8 cellular contexts compared by ENCODE assay signal in the genomic region with DNA sequence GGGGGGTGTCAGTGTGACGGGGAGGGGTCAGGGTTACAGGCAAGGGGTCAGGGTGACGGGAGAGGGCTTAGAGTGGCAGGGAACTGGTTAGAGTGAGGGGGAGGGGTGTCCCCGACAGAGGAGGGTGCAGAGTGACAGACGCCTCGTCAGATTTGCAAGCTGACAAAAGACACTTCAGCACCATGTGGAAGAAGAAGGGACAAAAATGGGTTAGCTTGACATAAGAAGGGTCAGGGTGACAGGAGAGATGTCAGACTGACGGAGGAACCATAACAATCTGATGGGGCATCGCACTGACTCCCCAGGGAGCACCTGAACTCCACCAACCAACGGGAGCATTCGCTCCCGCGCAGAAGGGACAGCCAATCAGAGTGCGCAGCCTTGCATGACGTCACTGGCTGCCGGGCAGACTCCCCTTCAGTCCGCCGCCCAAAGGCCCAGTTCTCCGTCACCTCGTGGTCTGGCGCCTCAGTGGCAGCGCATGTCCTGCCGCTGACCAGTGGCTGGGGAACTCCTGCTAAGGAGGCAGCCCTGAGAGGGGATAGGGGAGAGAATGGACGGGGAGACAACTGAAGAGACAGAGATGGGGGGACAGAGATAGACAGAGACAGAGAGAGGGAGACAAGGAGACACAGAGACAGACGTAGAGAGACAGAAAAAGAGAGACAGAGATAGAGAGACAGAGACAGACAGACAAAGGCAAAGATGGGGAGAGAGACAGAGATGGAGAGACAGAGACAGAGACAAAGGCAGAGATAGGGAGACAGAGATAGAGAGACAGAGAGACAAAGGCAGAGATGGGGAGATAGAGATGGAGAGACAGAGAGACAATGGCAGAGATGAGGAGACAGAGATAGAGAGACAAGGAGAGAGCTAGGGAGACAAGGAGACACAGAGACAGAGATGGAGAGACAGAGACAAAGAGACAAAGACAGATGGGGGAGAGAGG. TPM values are rescaled to one million over a fixed set of nuclear protein-coding genes. Genes with fewer than 3 reads are reported as not detected.
DNase-seq lines count a peak whose midpoint lies in the region; ATAC-seq, FAIRE-seq and TF ChIP-seq lines count a peak whose summit lies in the region.
"Had no signal": no experiment of that assay in that cellular context is flagged by ENCODE, and none has a peak within 500 bp of the region (broad histone marks: within the 10 kb centered on the region; RNA-seq: fewer than 3 reads in every experiment).

No MANE protein-coding gene starts in this region.

- no peak for TF ChIP-seq EP300 in ovary (IDR thresholded peaks at IDR 0.05)

- H3K4me3 ChIP-seq in foreskin fibroblast (ENCODE audit: low read depth in 1 of 2, low read length in 2 of 2) (no peak overlapping the region), ovary (no peak overlapping the region), thyroid gland (replicated peaks in 1 of 3) (no peak overlapping the region)

- no peaks in the 10 kb centered on the region for H3K9me3 ChIP-seq in ovary
- H3K9me3 ChIP-seq in thyroid gland, result no peaks in the 10 kb centered on the region

- DNase-seq in GM18507 (ENCODE audit: extremely low spot score, insufficient read length, low read depth) (peak; percentile 96), RPMI8226 (peak; percentile 85), activated T-helper 1 cell treated with Interleukin-2 at 50 U/mL for 16 hours (ENCODE audit: low read depth) (peak; percentile 49), foreskin fibroblast (peak; percentile 43 to 82), ovary (peak; percentile 19 to 74 (median 52)), thyroid gland (peak; percentile 67 to 69)

- FAIRE-seq in GM18507 (lab: Jason Lieb, UNC), result peak; percentile 92
- FAIRE-seq: endometrium had no signal

- no peak overlapping the region for H3K27ac ChIP-seq in ovary
- H3K27ac ChIP-seq in thyroid gland, result no peak overlapping the region

- no peaks in the 10 kb centered on the region for H3K27me3 ChIP-seq in ovary
- no peaks in the 10 kb centered on the region for H3K27me3 ChIP-seq in thyroid gland

- 11 to 14% (median 13%) methylated on average over 23 of the region's 23 CpGs for WGBS in ovary, 3 donors
- 15 to 18% methylated on average over 23 of the region's 23 CpGs for WGBS in thyroid gland, 2 donors

- TF ChIP-seq CTCF in foreskin fibroblast (IDR thresholded peaks at IDR 0.05; ENCODE audit: low read depth, low read length) (no peak), ovary (IDR thresholded peaks at IDR 0.05) (no peak), thyroid gland (IDR thresholded peaks at IDR 0.05) (no peak)

- H3K4me1 ChIP-seq in ovary (ENCODE audit: insufficient read depth), result no peaks in the 10 kb centered on the region
- H3K4me1 ChIP-seq in thyroid gland, result no peaks in the 10 kb centered on the region

- ATAC-seq in HG03432 (IDR thresholded peaks at IDR 0.05; ENCODE audit: unreplicated experiment), result peak; percentile 78

- intact Hi-C loops in ovary (cut with DNase I), result no loop called here
- intact Hi-C loops in thyroid gland (cut with DNase I), result no loop called here

- TF ChIP-seq POLR2A in ovary (IDR thresholded peaks at IDR 0.05) (no peak), thyroid gland (IDR thresholded peaks at IDR 0.05) (no peak)

- no peaks in the 10 kb centered on the region for H3K36me3 ChIP-seq in ovary
- H3K36me3 ChIP-seq in thyroid gland, result no peaks in the 10 kb centered on the region

RNA-seq across cellular contexts. Expression of a gene that starts 30.2 kb away (rescaled TPM):
- total RNA-seq in ovary, result 10 to 100 TPM in 1 of 7 donors, 1 to 10 TPM in 3, not detected in 3; 1.1 to 12.6 (median 2.1) TPM
- polyA plus RNA-seq in ovary, result not detected
- total RNA-seq in thyroid gland, result 1 to 10 TPM in 1 of 4 donors, not detected in 3; 1.7 TPM

RNA-seq across cellular contexts. Expression of a gene that starts 39.8 kb away (rescaled TPM):
- total RNA-seq in ovary, result under 1 TPM in 1 of 7 donors, not detected in 6; 0.08 TPM
- under 1 TPM; 0.10 to 0.32 TPM for polyA plus RNA-seq in ovary
- total RNA-seq in thyroid gland, result 1 to 10 TPM in 2 of 4 donors, under 1 TPM in 1, not detected in 1; 0.67 to 1.4 (median 1.3) TPM

RNA-seq across cellular contexts. Expression of a gene that starts 40.2 kb away (rescaled TPM):
- total RNA-seq in ovary, result 10 to 100 TPM in 1 of 7 donors, 1 to 10 TPM in 5, under 1 TPM in 1; 0.72 to 11.1 (median 4.0) TPM
- polyA plus RNA-seq in ovary, result 1 to 10 TPM in 1 of 2 donors, under 1 TPM in 1; 0.20 to 1.1 TPM
- total RNA-seq in thyroid gland, result under 1 TPM in 2 of 4 donors, not detected in 2; 0.10 to 0.45 TPM

RNA-seq across cellular contexts. Expression of a gene that starts 43.7 kb away (rescaled TPM):
- 100 to 1,000 TPM in 1 of 7 donors, 10 to 100 TPM in 6; 17.3 to 120 (median 33.8) TPM for total RNA-seq in ovary
- polyA plus RNA-seq in ovary, result 10 to 100 TPM in 1 of 2 donors, 1 to 10 TPM in 1; 3.8 to 27.9 TPM
- 10 to 100 TPM in 1 of 4 donors, 1 to 10 TPM in 3; 5.0 to 16.0 (median 8.9) TPM for total RNA-seq in thyroid gland
